19 cellular contexts compared by ENCODE assay signal in the genomic region with DNA sequence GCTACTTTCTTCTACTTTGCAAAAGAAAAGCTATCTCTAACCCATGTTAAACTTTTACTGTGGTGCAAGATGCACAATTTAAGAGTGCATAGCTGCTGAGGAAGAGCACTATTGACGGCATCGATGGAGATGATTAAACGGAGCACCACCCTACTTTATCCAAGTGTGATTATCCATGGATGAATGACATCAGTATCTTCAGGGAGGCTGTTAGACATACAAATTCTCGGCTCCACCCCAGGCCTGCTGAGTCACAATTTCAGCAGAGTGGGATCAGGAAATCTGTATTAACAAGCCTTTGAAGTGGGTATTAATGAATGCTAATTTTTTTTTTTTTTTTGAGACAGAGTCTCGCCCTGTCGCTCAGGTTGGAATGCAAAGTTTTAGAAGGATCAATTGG. TPM values are rescaled to one million over a fixed set of nuclear protein-coding genes. Genes with fewer than 3 reads are reported as not detected.
DNase-seq lines count a peak whose midpoint lies in the region; ATAC-seq and FAIRE-seq lines count a peak whose summit lies in the region.
"Had no signal": no experiment of that assay in that cellular context is flagged by ENCODE, and none has a peak within 500 bp of the region (broad histone marks: within the 10 kb centered on the region; RNA-seq: fewer than 3 reads in every experiment).

No MANE protein-coding gene starts in this region.

- peaks cover 0 to 12% (median 5%) of the 10 kb centered on the region in 5 donors for H3K27me3 Mint-ChIP-seq in naive thymus-derived CD8-positive, alpha-beta T cell

- no peak for ATAC-seq in naive thymus-derived CD8-positive, alpha-beta T cell

- POLR2A ChIA-PET in naive thymus-derived CD8-positive, alpha-beta T cell (lab: Charles Lee): no interaction called here

- H3K4me1 Mint-ChIP-seq in naive thymus-derived CD8-positive, alpha-beta T cell: peaks cover 2 to 5% (median 2%) of the 10 kb centered on the region in 4 donors

- FAIRE-seq in HTR-8/SVneo (lab: Jason Lieb, UNC): peak; percentile 23

- no peak overlapping the region for H3K4me3 Mint-ChIP-seq in naive thymus-derived CD8-positive, alpha-beta T cell
- H3K4me3 Mint-ChIP-seq: CD4-positive, alpha-beta T cell; IgD-negative memory B cell had no signal

- DNase-seq in AG08395 (ENCODE audit: low spot score): peak; percentile 5
- no peak for DNase-seq in HTR-8/SVneo (ENCODE audit: insufficient read length, low spot score)
- DNase-seq in astrocyte of the hippocampus (ENCODE audit: low read depth, low spot score): peak; percentile 22
- DNase-seq in iris pigment epithelial cell (ENCODE audit: low read depth): peak; percentile 26
- DNase-seq in naive thymus-derived CD8-positive, alpha-beta T cell: no peak
- DNase-seq in DMS114 treated with DMSO at 0.1 percent for 48 hours (lab: John Stamatoyannopoulos, UW; ENCODE audit: unreplicated experiment): no peak
- DNase-seq in stimulated activated CD4-positive, alpha-beta T cell treated with anti-CD3 and anti-CD28 coated beads, Interleukin-2, amount 100 ng/mL, for 48 hours: no peak
- DNase-seq in activated CD4-positive, alpha-beta T cell treated with anti-CD3 and anti-CD28 coated beads, Interleukin-2, amount 50 U/mL, for 48 hours: no peak
- DNase-seq: AML-193; CD4-positive, alpha-beta T cell; DMS79 treated with DMSO at 0.1 percent for 48 hours; NCI-H146; NCI-H2081 treated with DMSO at 0.1 percent for 48 hours; NCI-H2227 treated with DMSO at 0.1 percent for 48 hours; NCI-H526 had no signal

- H3K27ac Mint-ChIP-seq in naive thymus-derived CD8-positive, alpha-beta T cell: no peak overlapping the region
- H3K27ac Mint-ChIP-seq: CD4-positive, alpha-beta T cell; IgD-negative memory B cell had no signal

- H3K36me3 Mint-ChIP-seq in naive thymus-derived CD8-positive, alpha-beta T cell: peaks cover 0 to 2% (median 0%) of the 10 kb centered on the region in 3 donors

- H3K9me3 Mint-ChIP-seq in naive thymus-derived CD8-positive, alpha-beta T cell: no peaks in the 10 kb centered on the region
- H3K9me3 Mint-ChIP-seq: CD4-positive, alpha-beta T cell; IgD-negative memory B cell had no signal

RNA-seq across cellular contexts. Expression of gene SLC2A14, which starts 16.2 kb away (rescaled TPM):
- total RNA-seq in naive thymus-derived CD8-positive, alpha-beta T cell: not detected
- polyA plus RNA-seq in naive thymus-derived CD8-positive, alpha-beta T cell: under 1 TPM in 1 of 3 donors, not detected in 2; 0.67 TPM
- total RNA-seq: A172, LHCN-M2, SJSA1 had no signal
- polyA plus RNA-seq: IgD-negative memory B cell had no signal

Comparison
In these comparisons a context has a peak if more than half of its experiments do, and no peak if none do; other contexts are left out.
1. DNase-seq: peak in AG08395 (single experiment), astrocyte of the hippocampus (single experiment) and iris pigment epithelial cell (single experiment); none in HTR-8/SVneo (single experiment), naive thymus-derived CD8-positive, alpha-beta T cell (0 of 10), DMS114 treated with DMSO at 0.1 percent for 48 hours (single experiment), stimulated activated CD4-positive, alpha-beta T cell treated with anti-CD3 and anti-CD28 coated beads, Interleukin-2, amount 100 ng/mL, for 48 hours (0 of 2) and activated CD4-positive, alpha-beta T cell treated with anti-CD3 and anti-CD28 coated beads, Interleukin-2, amount 50 U/mL, for 48 hours (0 of 2).